ENCODE assay signal across 14 cellular contexts in the genomic region with DNA sequence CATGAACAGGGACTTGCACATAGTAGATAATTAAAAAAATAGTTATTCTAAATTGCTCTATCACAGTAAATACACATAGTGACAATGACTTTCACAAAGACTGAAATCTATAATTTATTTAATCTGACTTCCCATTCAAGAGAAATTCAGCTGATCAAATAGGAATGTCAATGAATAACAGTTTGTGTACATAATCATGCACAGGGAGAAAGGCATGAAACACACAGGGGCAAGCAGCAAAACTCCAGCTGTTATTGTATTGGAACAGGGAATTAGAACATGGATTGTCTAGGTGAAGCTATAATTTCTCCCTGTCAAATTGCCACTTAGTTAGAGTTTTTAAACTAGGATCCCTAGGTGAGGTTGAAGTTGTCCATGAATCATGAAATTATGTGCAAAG.
DNase-seq lines count a peak whose midpoint lies in the region; ATAC-seq lines count a peak whose summit lies in the region.
"Had no signal": no experiment of that assay in that cellular context is flagged by ENCODE, and none has a peak within 500 bp of the region (broad histone marks: within the 10 kb centered on the region; RNA-seq: fewer than 3 reads in every experiment).

No MANE protein-coding gene starts in this region.

- intact Hi-C loops in left colon (cut with DNase I, micrococcal nuclease) = no loop called here

- DNase-seq in NCI-H2171 treated with DMSO at 0.1 percent for 48 hours (lab: John Stamatoyannopoulos, UW) (peak; percentile 69), NCI-H2171 (lab: John Stamatoyannopoulos, UW) (no peak), NCI-H748 (lab: John Stamatoyannopoulos, UW; ENCODE audit: unreplicated experiment) (peak; percentile 82), left colon (no peak), RPMI8226 (no peak)
- DNase-seq in activated CD8-positive, alpha-beta memory T cell treated with anti-CD3 and anti-CD28 coated beads, Interleukin-2, amount 50 U/mL, for 48 hours = no peak
- DNase-seq: Caco-2; CD4-positive, CD25-positive, alpha-beta regulatory T cell; CD8-positive, alpha-beta T cell; DMS153; DND-41; H7; HCEC 1CT had no signal

- ATAC-seq in left colon = peak; percentile 37
- ATAC-seq in HG03175 (IDR thresholded peaks at IDR 0.05; ENCODE audit: unreplicated experiment) = no peak
- ATAC-seq: CD8-positive, alpha-beta T cell had no signal

Comparison
In these comparisons a context has a peak if more than half of its experiments do, and no peak if none do; other contexts are left out.
1. DNase-seq: peak in NCI-H2171 treated with DMSO at 0.1 percent for 48 hours (single experiment) and NCI-H748 (single experiment); none in NCI-H2171 (single experiment), left colon (0 of 2), RPMI8226 (single experiment) and activated CD8-positive, alpha-beta memory T cell treated with anti-CD3 and anti-CD28 coated beads, Interleukin-2, amount 50 U/mL, for 48 hours (single experiment).